15 cellular contexts compared by ENCODE assay signal in the genomic region with DNA sequence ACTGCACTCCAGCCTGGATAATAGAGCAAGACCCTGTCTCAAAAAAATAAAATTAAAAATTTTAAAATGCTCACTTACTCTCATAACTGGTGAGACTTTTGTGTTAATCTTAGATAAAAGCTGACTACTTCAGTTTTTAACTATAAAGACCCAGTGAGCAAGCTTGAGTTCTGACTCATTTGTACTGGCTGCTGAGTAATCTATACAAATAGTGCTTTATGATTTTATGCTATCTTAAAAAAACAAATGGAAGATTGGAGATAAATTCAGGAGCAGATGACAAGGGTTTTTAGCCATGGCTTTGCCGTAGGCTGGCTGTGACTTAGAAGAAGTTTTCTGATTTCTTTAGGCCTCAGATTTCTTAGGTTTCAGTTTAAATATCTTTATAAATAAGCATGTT. TPM values are rescaled to one million over a fixed set of nuclear protein-coding genes. Genes with fewer than 3 reads are reported as not detected.
DNase-seq lines count a peak whose midpoint lies in the region; ATAC-seq and TF ChIP-seq lines count a peak whose summit lies in the region.
"Had no signal": no experiment of that assay in that cellular context is flagged by ENCODE, and none has a peak within 500 bp of the region (broad histone marks: within the 10 kb centered on the region; RNA-seq: fewer than 3 reads in every experiment).

No MANE protein-coding gene starts in this region.

- intact Hi-C loops in Calu3 (cut with micrococcal nuclease; ENCODE audit: unreplicated experiment): no loop called here
- intact Hi-C loops in spleen (cut with DNase I; ENCODE audit: low total_unique reads): no loop called here

- H3K9me3 Mint-ChIP-seq in Calu3 (ENCODE audit: low read depth, unreplicated experiment): no peaks in the 10 kb centered on the region
- H3K9me3 Mint-ChIP-seq in nephron: no peaks in the 10 kb centered on the region

- CTCF ChIA-PET in Calu3 (lab: Charles Lee): interaction anchor here (0.5 to 1.0 kb wide), 4 partner anchors 9 to 119 kb away, joined by 3 read pairs; no protein-coding TSS in a partner anchor

- DNase-seq in Calu3 (peak; percentile 1), NCI-H226 (peak; percentile 48), caudate nucleus (lab: John Stamatoyannopoulos, UW) (no peak), NCI-H345 treated with DMSO at 0.1 percent for 48 hours (lab: John Stamatoyannopoulos, UW; ENCODE audit: unreplicated experiment) (no peak), spleen (no peak)
- DNase-seq in effector memory CD4-positive, alpha-beta T cell: no peak
- DNase-seq: activated CD8-positive, alpha-beta memory T cell treated with anti-CD3 and anti-CD28 coated beads for 24 hours; central memory CD4-positive, alpha-beta T cell; glutamatergic neuron; mesendoderm; NCI-H524 treated with DMSO at 0.1 percent for 48 hours; retina had no signal

- H3K27ac ChIP-seq in caudate nucleus (ENCODE audit: low read depth, low read length) (peak overlapping the region; percentile 52), spleen (no peak overlapping the region)
- no peak overlapping the region for H3K27ac ChIP-seq in effector memory CD4-positive, alpha-beta T cell (ENCODE audit: insufficient read depth, low read length, poor library complexity, severe bottlenecking)
- H3K27ac ChIP-seq: KMS-11 had no signal

- WGBS in spleen, 5 donors: 92 to 97% (median 97%) methylated on average over 1 of the region's 1 CpG

- H3K27ac Mint-ChIP-seq in Calu3 (ENCODE audit: unreplicated experiment): no peak overlapping the region
- H3K27ac Mint-ChIP-seq in nephron: peak overlapping the region in 2 of 3 experiments; percentile 37 to 42

- no peak overlapping the region for H3K4me3 Mint-ChIP-seq in Calu3 (ENCODE audit: low read depth, unreplicated experiment)
- H3K4me3 Mint-ChIP-seq in nephron: no peak overlapping the region

- no peak for TF ChIP-seq POLR2A in spleen (IDR thresholded peaks at IDR 0.05)

- no TSS peak for BruUV-seq in Calu3 (replicated peaks; lab: Mats Ljungman, UMichigan)

- no peak for ATAC-seq in HG03439 (IDR thresholded peaks at IDR 0.05; ENCODE audit: unreplicated experiment)

- H3K9me3 ChIP-seq in effector memory CD4-positive, alpha-beta T cell (ENCODE audit: control insufficient read depth, low read length): no peaks in the 10 kb centered on the region
- H3K9me3 ChIP-seq in spleen: no peaks in the 10 kb centered on the region

- TF ChIP-seq CTCF in Calu3 (IDR thresholded peaks at IDR 0.05; ENCODE audit: unreplicated experiment) (no peak), nephron (IDR thresholded peaks at IDR 0.05; ENCODE audit: unreplicated experiment in 3 of 3) (no peak), spleen (IDR thresholded peaks at IDR 0.05 in 8 of 11, conservative IDR thresholded peaks at IDR 0.05 in 3 of 11) (no peak)

- H3K4me1 Mint-ChIP-seq in Calu3 (ENCODE audit: low read depth, unreplicated experiment) (peaks cover 38% of the 10 kb centered on the region), nephron (peaks cover 8% of the 10 kb centered on the region)

- no peaks in the 10 kb centered on the region for H3K27me3 ChIP-seq in effector memory CD4-positive, alpha-beta T cell (replicated peaks; ENCODE audit: control insufficient read depth, insufficient read depth, low read length, poor library complexity, severe bottlenecking)
- no peaks in the 10 kb centered on the region for H3K27me3 ChIP-seq in spleen (replicated peaks in 1 of 7)

- H3K36me3 Mint-ChIP-seq in Calu3 (ENCODE audit: insufficient read depth, unreplicated experiment) (peaks cover 4% of the 10 kb centered on the region), nephron (ENCODE audit: low read depth) (no peaks in the 10 kb centered on the region)

- H3K4me3 ChIP-seq in effector memory CD4-positive, alpha-beta T cell (ENCODE audit: insufficient read depth, low read depth, low read length, poor library complexity, severe bottlenecking): no peak overlapping the region
- no peak overlapping the region for H3K4me3 ChIP-seq in spleen

- H3K27me3 Mint-ChIP-seq in Calu3 (ENCODE audit: unreplicated experiment) (no peaks in the 10 kb centered on the region), nephron (ENCODE audit: low read depth) (no peaks in the 10 kb centered on the region)

- no peaks in the 10 kb centered on the region for H3K36me3 ChIP-seq in effector memory CD4-positive, alpha-beta T cell (ENCODE audit: control insufficient read depth, insufficient read depth, low read length)
- no peaks in the 10 kb centered on the region for H3K36me3 ChIP-seq in spleen

- H3K4me1 ChIP-seq in effector memory CD4-positive, alpha-beta T cell (ENCODE audit: control insufficient read depth, insufficient read depth, low read length, poor library complexity, severe bottlenecking): no peaks in the 10 kb centered on the region
- H3K4me1 ChIP-seq in spleen: peaks cover 0 to 18% (median 0%) of the 10 kb centered on the region in 6 donors

RNA-seq across cellular contexts. Expression of gene SNTB2, which starts 30.5 kb away (rescaled TPM):
- 27.5 and 29.3 TPM in 2 replicates for total RNA-seq in Calu3 (2022)
- 10 to 100 TPM; 25.7 to 48.5 (median 31.5) TPM for total RNA-seq in spleen
- polyA plus RNA-seq in spleen: 1 to 10 TPM; 1.9 to 4.4 (median 3.0) TPM

Comparison
In these comparisons a context has a peak if more than half of its experiments do, and no peak if none do; other contexts are left out.
1. DNase-seq: peak in Calu3 (single experiment) and NCI-H226 (single experiment); none in caudate nucleus (0 of 61), NCI-H345 treated with DMSO at 0.1 percent for 48 hours (single experiment), effector memory CD4-positive, alpha-beta T cell (0 of 3) and spleen (single experiment).